13 cellular contexts compared by ENCODE assay signal in the genomic region with DNA sequence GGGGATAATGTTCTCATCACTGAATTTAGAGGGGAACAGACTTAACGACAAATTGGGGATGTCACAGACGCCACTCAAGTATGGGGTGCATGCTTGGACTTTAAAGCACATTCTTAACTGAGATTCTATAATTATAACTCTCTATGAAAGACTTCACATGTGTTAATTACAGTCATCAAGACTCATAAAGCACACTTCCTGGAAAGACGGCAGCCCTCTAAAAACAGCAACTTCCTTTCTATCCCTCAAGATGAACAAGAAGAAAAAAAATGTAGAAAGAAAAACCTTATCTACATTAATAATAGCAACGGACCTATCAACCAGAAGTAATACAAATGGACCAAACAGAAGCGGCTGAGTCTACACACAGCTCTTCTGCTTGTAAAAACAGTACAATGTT. TPM values are rescaled to one million over a fixed set of nuclear protein-coding genes. Genes with fewer than 3 reads are reported as not detected.
DNase-seq lines count a peak whose midpoint lies in the region; ATAC-seq and TF ChIP-seq lines count a peak whose summit lies in the region.
"Had no signal": no experiment of that assay in that cellular context is flagged by ENCODE, and none has a peak within 500 bp of the region (broad histone marks: within the 10 kb centered on the region; RNA-seq: fewer than 3 reads in every experiment).

No MANE protein-coding gene starts in this region.

- H2AFZ ChIP-seq in SK-N-SH (ENCODE audit: low read depth): no peak overlapping the region

- peak overlapping the region; percentile 74 to 79 for H3K27ac Mint-ChIP-seq in activated naive CD4-positive, alpha-beta T cell treated with anti-CD3 and anti-CD28 coated beads, Interleukin-2, amount 50 U/mL, for 72 hours
- H3K27ac Mint-ChIP-seq in naive thymus-derived CD8-positive, alpha-beta T cell: peak overlapping the region in 9 of 10 donors; percentile 34 to 91 (median 68)
- H3K27ac Mint-ChIP-seq: nephron, type B pancreatic cell had no signal

- H3K36me3 ChIP-seq in KOPT-K1 (ENCODE audit: insufficient read depth, low read length) (peaks cover 16% of the 10 kb centered on the region), SK-N-SH (replicated peaks in 1 of 2; ENCODE audit: control insufficient read depth in 1 of 2, insufficient read depth in 2 of 2, low read length in 1 of 2) (no peaks in the 10 kb centered on the region)

- H4K20me1 ChIP-seq in SK-N-SH (ENCODE audit: insufficient read depth): peaks cover 68% of the 10 kb centered on the region

- H3K4me1 ChIP-seq in SK-N-SH (ENCODE audit: control insufficient read depth in 1 of 2, insufficient read depth in 2 of 2, low read depth in 1 of 2, low read length in 1 of 2): peaks cover 9 to 36% of the 10 kb centered on the region in 2 experiments; a peak in 3 of 4 replicates

- CTCF ChIA-PET in SK-N-SH (lab: Yijun Ruan, JAX): no interaction called here

- H3K9ac ChIP-seq in SK-N-SH: no peak overlapping the region

- peak; percentile 53 to 69 for ATAC-seq in activated CD4-positive, CD25-positive, alpha-beta regulatory T cell treated with anti-CD3 and anti-CD28 coated beads, Interleukin-2, amount 50 U/mL, for 24 hours
- ATAC-seq in activated naive CD4-positive, alpha-beta T cell treated with anti-CD3 and anti-CD28 coated beads, Interleukin-2, amount 50 U/mL, for 72 hours: peak in 1 of 2 donors; percentile 32
- ATAC-seq in naive thymus-derived CD8-positive, alpha-beta T cell: peak; percentile 60 to 67
- ATAC-seq in HG03442 (IDR thresholded peaks at IDR 0.05; ENCODE audit: unreplicated experiment): no peak

- no peak overlapping the region for H3K4me3 ChIP-seq in SK-N-SH (ENCODE audit: low read depth in 2 of 2, low read length in 1 of 2)

- TF ChIP-seq CTCF in SK-N-SH (IDR thresholded peaks at IDR 0.05): no peak

- no peak for DNase-seq in activated CD4-positive, CD25-positive, alpha-beta regulatory T cell treated with anti-CD3 and anti-CD28 coated beads, Interleukin-2, amount 50 U/mL, for 72 hours
- DNase-seq in activated naive CD4-positive, alpha-beta T cell treated with anti-CD3 and anti-CD28 coated beads, Interleukin-2, amount 50 U/mL, for 72 hours (ENCODE audit: low spot score in 2 of 2): no peak
- DNase-seq in naive thymus-derived CD8-positive, alpha-beta T cell: peak in 2 of 10 donors; percentile 19 to 22
- DNase-seq in SK-N-SH: no peak
- no peak for DNase-seq in central memory CD4-positive, alpha-beta T cell
- DNase-seq: NCI-H1048, retina, Right ventricle myocardium superior had no signal

- H3K4me3 Mint-ChIP-seq in naive thymus-derived CD8-positive, alpha-beta T cell: peak overlapping the region in 9 of 10 donors; percentile 16 to 71 (median 62)
- H3K4me3 Mint-ChIP-seq: nephron, type B pancreatic cell had no signal

- peaks cover 38 to 76% (median 67%) of the 10 kb centered on the region in 4 donors for H3K4me1 Mint-ChIP-seq in naive thymus-derived CD8-positive, alpha-beta T cell

- no peak for TF ChIP-seq RAD21 in SK-N-SH (IDR thresholded peaks at IDR 0.05; ENCODE audit: low read length)

- POLR2A ChIA-PET in naive thymus-derived CD8-positive, alpha-beta T cell (lab: Charles Lee): no interaction called here
- POLR2A ChIA-PET in SK-N-SH (lab: Yijun Ruan, JAX): no interaction called here

- peaks cover 5 to 9% of the 10 kb centered on the region in 2 donors for H3K36me3 Mint-ChIP-seq in activated naive CD4-positive, alpha-beta T cell treated with anti-CD3 and anti-CD28 coated beads, Interleukin-2, amount 50 U/mL, for 72 hours
- H3K36me3 Mint-ChIP-seq in naive thymus-derived CD8-positive, alpha-beta T cell: peaks cover 0 to 4% (median 4%) of the 10 kb centered on the region in 3 donors

- H3K4me2 ChIP-seq in SK-N-SH: no peak overlapping the region

- no peaks in the 10 kb centered on the region for H3K27me3 ChIP-seq in SK-N-SH (ENCODE audit: insufficient read depth)

- peaks cover 0 to 6% of the 10 kb centered on the region in 2 donors for H3K9me3 Mint-ChIP-seq in activated naive CD4-positive, alpha-beta T cell treated with anti-CD3 and anti-CD28 coated beads, Interleukin-2, amount 50 U/mL, for 72 hours
- peaks cover 0 to 2% (median 0%) of the 10 kb centered on the region in 9 donors for H3K9me3 Mint-ChIP-seq in naive thymus-derived CD8-positive, alpha-beta T cell
- H3K9me3 Mint-ChIP-seq: nephron had no signal

- 92% methylated on average over 5 of the region's 5 CpGs for WGBS in SK-N-SH (ENCODE audit: low lambda C conversion rate)

- H3K79me2 ChIP-seq in SK-N-SH (ENCODE audit: insufficient read depth): peaks cover 96% of the 10 kb centered on the region

- no peaks in the 10 kb centered on the region for H3K27me3 Mint-ChIP-seq in naive thymus-derived CD8-positive, alpha-beta T cell
- H3K27me3 Mint-ChIP-seq: type B pancreatic cell had no signal

- H3K27ac ChIP-seq in KOPT-K1 (ENCODE audit: low read depth, low read length, poor library complexity, severe bottlenecking) (peak overlapping the region; percentile 67), SK-N-SH (ENCODE audit: low read depth in 2 of 2, low read length in 1 of 2) (no peak overlapping the region)

- no peaks in the 10 kb centered on the region for H3K9me3 ChIP-seq in KOPT-K1 (ENCODE audit: insufficient read depth, low read length, poor library complexity, severe bottlenecking)
- no peaks in the 10 kb centered on the region for H3K9me3 ChIP-seq in SK-N-SH

- TF ChIP-seq EP300 in SK-N-SH (IDR thresholded peaks at IDR 0.05; ENCODE audit: borderline replicate concordance in 1 of 2, low read depth in 1 of 2, low read length in 1 of 2): no peak

- no peaks in the 10 kb centered on the region for H3K9me2 ChIP-seq in SK-N-SH

- H3F3A ChIP-seq in SK-N-SH (replicated peaks; ENCODE audit: insufficient read depth): peaks cover 10% of the 10 kb centered on the region

TF ChIP-seq in SK-N-SH, 30 proteins besides CTCF, POLR2A, EP300 and RAD21 (continues in another document):
- TF ChIP-seq NRF1 (IDR thresholded peaks at IDR 0.05; ENCODE audit: low read depth, low read length) (no peak), POLR2AphosphoS5 (IDR thresholded peaks at IDR 0.05; ENCODE audit: low read depth, low read length) (no peak), ELF1 (IDR thresholded peaks at IDR 0.05) (no peak), YY1 (IDR thresholded peaks at IDR 0.05; ENCODE audit: low read depth) (no peak), IRF3 (IDR thresholded peaks at IDR 0.05; ENCODE audit: low read depth, low read length) (no peak), TCF12 (IDR thresholded peaks at IDR 0.05) (no peak), GABPA (IDR thresholded peaks at IDR 0.05; ENCODE audit: low read depth) (no peak), TAF1 (IDR thresholded peaks at IDR 0.05; ENCODE audit: borderline replicate concordance, low read depth, low read length) (no peak), FOSL2 (IDR thresholded peaks at IDR 0.05; ENCODE audit: borderline replicate concordance, low read depth) (no peak), MXI1 (IDR thresholded peaks at IDR 0.05; ENCODE audit: low read depth, low read length) (no peak), JUND (IDR thresholded peaks at IDR 0.05) (no peak), RFX5 (IDR thresholded peaks at IDR 0.05; ENCODE audit: low read length) (no peak), FOXM1 (IDR thresholded peaks at IDR 0.05; ENCODE audit: low read depth) (no peak)
- TF ChIP-seq, protein P1, sequence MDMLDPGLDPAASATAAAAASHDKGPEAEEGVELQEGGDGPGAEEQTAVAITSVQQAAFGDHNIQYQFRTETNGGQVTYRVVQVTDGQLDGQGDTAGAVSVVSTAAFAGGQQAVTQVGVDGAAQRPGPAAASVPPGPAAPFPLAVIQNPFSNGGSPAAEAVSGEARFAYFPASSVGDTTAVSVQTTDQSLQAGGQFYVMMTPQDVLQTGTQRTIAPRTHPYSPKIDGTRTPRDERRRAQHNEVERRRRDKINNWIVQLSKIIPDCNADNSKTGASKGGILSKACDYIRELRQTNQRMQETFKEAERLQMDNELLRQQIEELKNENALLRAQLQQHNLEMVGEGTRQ (IDR thresholded peaks at IDR 0.05; ENCODE audit: borderline replicate concordance, low read depth, low read length): no peak
- TF ChIP-seq, protein P2, sequence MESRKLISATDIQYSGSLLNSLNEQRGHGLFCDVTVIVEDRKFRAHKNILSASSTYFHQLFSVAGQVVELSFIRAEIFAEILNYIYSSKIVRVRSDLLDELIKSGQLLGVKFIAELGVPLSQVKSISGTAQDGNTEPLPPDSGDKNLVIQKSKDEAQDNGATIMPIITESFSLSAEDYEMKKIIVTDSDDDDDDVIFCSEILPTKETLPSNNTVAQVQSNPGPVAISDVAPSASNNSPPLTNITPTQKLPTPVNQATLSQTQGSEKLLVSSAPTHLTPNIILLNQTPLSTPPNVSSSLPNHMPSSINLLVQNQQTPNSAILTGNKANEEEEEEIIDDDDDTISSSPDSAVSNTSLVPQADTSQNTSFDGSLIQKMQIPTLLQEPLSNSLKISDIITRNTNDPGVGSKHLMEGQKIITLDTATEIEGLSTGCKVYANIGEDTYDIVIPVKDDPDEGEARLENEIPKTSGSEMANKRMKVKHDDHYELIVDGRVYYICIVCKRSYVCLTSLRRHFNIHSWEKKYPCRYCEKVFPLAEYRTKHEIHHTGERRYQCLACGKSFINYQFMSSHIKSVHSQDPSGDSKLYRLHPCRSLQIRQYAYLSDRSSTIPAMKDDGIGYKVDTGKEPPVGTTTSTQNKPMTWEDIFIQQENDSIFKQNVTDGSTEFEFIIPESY (IDR thresholded peaks at IDR 0.05; ENCODE audit: borderline replicate concordance, low read depth): no peak

RNA-seq across cellular contexts. Expression of gene GNAQ, which starts 21.2 kb away (rescaled TPM):
- total RNA-seq in activated naive CD4-positive, alpha-beta T cell treated with anti-CD3 and anti-CD28 coated beads, Interleukin-2, amount 50 U/mL, for 72 hours: 10 to 100 TPM in 1 of 2 donors, 1 to 10 TPM in 1; 9.4 to 22.3 TPM
- 10 to 100 TPM; 33.3 to 40.0 TPM for total RNA-seq in naive thymus-derived CD8-positive, alpha-beta T cell
- 10 to 100 TPM in 1 of 3 donors, 1 to 10 TPM in 2; 6.9 to 15.6 (median 9.9) TPM for polyA plus RNA-seq in naive thymus-derived CD8-positive, alpha-beta T cell
- polyA plus RNA-seq in SK-N-SH (2012; rRNA removed): 20.9 and 28.5 TPM in 2 replicates
- polyA plus RNA-seq in SK-N-SH (2012; cell fraction: cytosol; rRNA removed): 35.6 and 46.1 TPM in 2 replicates
- polyA plus RNA-seq in SK-N-SH (2012; cell fraction: nucleus; rRNA removed): 11.1 and 25.5 TPM in 2 replicates
